Comparison of ENCODE assay signal across 38 cellular contexts in genomic region chr7:1552200-1552599, GRCh38. TPM values are rescaled to one million over a fixed set of nuclear protein-coding genes. Genes with fewer than 3 reads are reported as not detected.
"Had no signal": no experiment of that assay in that cellular context is flagged by ENCODE, and none has a peak within 500 bp of the region (broad histone marks: within the 10 kb centered on the region; RNA-seq: fewer than 3 reads in every experiment).

No MANE protein-coding gene starts in this region.

- H3K27ac ChIP-seq: cardiac muscle cell, Peyer's patch, WERI-Rb-1 had no signal

- H3K9me3 Mint-ChIP-seq: activated CD4-positive, alpha-beta memory T cell treated with anti-CD3 and anti-CD28 coated beads, Interleukin-2, amount 10 ng/mL, durations not matched to agents 7 days and 5 days; activated naive CD4-positive, alpha-beta T cell treated with anti-CD3 and anti-CD28 coated beads, Interleukin-2, amount 50 U/mL, for 24 hours; activated naive CD8-positive, alpha-beta T cell treated with anti-CD3 and anti-CD28 coated beads, Interleukin-2, amount 10 ng/mL, durations not matched to agents 7 days and 5 days; activated T-cell treated with anti-CD3 and anti-CD28 coated beads, Interleukin-2, amount 50 U/mL, for 72 hours; activated T-helper 17 cell treated with anti-CD3 and anti-CD28 coated beads, Interleukin-2, amount 50 U/mL, for 72 hours; central memory CD8-positive, alpha-beta T cell had no signal

- ATAC-seq: activated CD8-positive, alpha-beta memory T cell treated with anti-CD3 and anti-CD28 coated beads, Interleukin-2, amount 10 ng/mL, durations not matched to agents 7 days and 5 days; activated T-cell treated with anti-CD3 and anti-CD28 coated beads, Interleukin-2, amount 50 U/mL, for 72 hours; activated T-helper 17 cell treated with anti-CD3 and anti-CD28 coated beads, Interleukin-2, amount 50 U/mL, for 72 hours; PC-3; Right ventricle myocardium inferior had no signal

- H3K36me3 ChIP-seq: cardiac muscle cell, MG63 had no signal

- H3K36me3 Mint-ChIP-seq: activated CD8-positive, alpha-beta memory T cell treated with anti-CD3 and anti-CD28 coated beads, Interleukin-2, amount 10 ng/mL, durations not matched to agents 7 days and 5 days; activated naive CD4-positive, alpha-beta T cell treated with anti-CD3 and anti-CD28 coated beads, Interleukin-2, amount 50 U/mL, for 24 hours; activated naive CD8-positive, alpha-beta T cell treated with anti-CD3 and anti-CD28 coated beads, Interleukin-2, amount 10 ng/mL, durations not matched to agents 7 days and 5 days had no signal

- H3K4me3 ChIP-seq: cardiac muscle cell, MG63, Peyer's patch had no signal

- H3K27me3 Mint-ChIP-seq: activated CD4-positive, alpha-beta memory T cell treated with anti-CD3 and anti-CD28 coated beads, Interleukin-2, amount 10 ng/mL, durations not matched to agents 7 days and 5 days; activated CD8-positive, alpha-beta memory T cell treated with anti-CD3 and anti-CD28 coated beads, Interleukin-2, amount 10 ng/mL, durations not matched to agents 7 days and 5 days; activated naive CD4-positive, alpha-beta T cell treated with anti-CD3 and anti-CD28 coated beads, Interleukin-2, amount 50 U/mL, for 24 hours; activated naive CD8-positive, alpha-beta T cell treated with anti-CD3 and anti-CD28 coated beads, Interleukin-2, amount 10 ng/mL, durations not matched to agents 7 days and 5 days; activated T-helper 17 cell treated with anti-CD3 and anti-CD28 coated beads, Interleukin-2, amount 50 U/mL, for 72 hours; central memory CD8-positive, alpha-beta T cell had no signal

- H3K27ac Mint-ChIP-seq: activated CD4-positive, alpha-beta memory T cell treated with anti-CD3 and anti-CD28 coated beads, Interleukin-2, amount 10 ng/mL, durations not matched to agents 7 days and 5 days; activated CD8-positive, alpha-beta memory T cell treated with anti-CD3 and anti-CD28 coated beads, Interleukin-2, amount 10 ng/mL, durations not matched to agents 7 days and 5 days; activated naive CD4-positive, alpha-beta T cell treated with anti-CD3 and anti-CD28 coated beads, Interleukin-2, amount 50 U/mL, for 24 hours; activated naive CD8-positive, alpha-beta T cell treated with anti-CD3 and anti-CD28 coated beads, Interleukin-2, amount 10 ng/mL, durations not matched to agents 7 days and 5 days; activated T-cell treated with anti-CD3 and anti-CD28 coated beads, Interleukin-2, amount 50 U/mL, for 72 hours; activated T-helper 17 cell treated with anti-CD3 and anti-CD28 coated beads, Interleukin-2, amount 50 U/mL, for 72 hours had no signal

- H3K4me1 Mint-ChIP-seq: activated CD4-positive, alpha-beta memory T cell treated with anti-CD3 and anti-CD28 coated beads, Interleukin-2, amount 10 ng/mL, durations not matched to agents 7 days and 5 days; activated CD8-positive, alpha-beta memory T cell treated with anti-CD3 and anti-CD28 coated beads, Interleukin-2, amount 10 ng/mL, durations not matched to agents 7 days and 5 days; activated naive CD4-positive, alpha-beta T cell treated with anti-CD3 and anti-CD28 coated beads, Interleukin-2, amount 50 U/mL, for 24 hours; activated T-helper 17 cell treated with anti-CD3 and anti-CD28 coated beads, Interleukin-2, amount 50 U/mL, for 72 hours; central memory CD8-positive, alpha-beta T cell had no signal

- DNase-seq: activated CD4-positive, alpha-beta memory T cell treated with anti-CD3 and anti-CD28 coated beads, Interleukin-2, amount 10 ng/mL, durations not matched to agents 7 days and 5 days; activated CD4-positive, alpha-beta T cell treated with anti-CD3 and anti-CD28 coated beads for 1 hour; activated CD4-positive, alpha-beta T cell treated with anti-CD3 and anti-CD28 coated beads for 48 hours; activated CD4-positive, CD25-positive, alpha-beta regulatory T cell; activated CD8-positive, alpha-beta memory T cell treated with anti-CD3 and anti-CD28 coated beads for 24 hours; activated CD8-positive, alpha-beta memory T cell treated with anti-CD3 and anti-CD28 coated beads, Interleukin-2, amount 10 ng/mL, durations not matched to agents 7 days and 5 days; activated CD8-positive, alpha-beta memory T cell treated with anti-CD3 and anti-CD28 coated beads, Interleukin-2, amount 50 U/mL, for 48 hours; activated effector memory CD4-positive, alpha-beta T cell treated with anti-CD3 and anti-CD28 coated beads, Interleukin-2, amount 50 U/mL, for 16 hours; activated naive CD4-positive, alpha-beta T cell treated with Interleukin-2 at 50 U/mL for 16 hours; activated naive CD8-positive, alpha-beta T cell treated with anti-CD3 and anti-CD28 coated beads, Interleukin-2, amount 10 ng/mL, durations not matched to agents 7 days and 5 days; activated T-cell treated with anti-CD3 and anti-CD28 coated beads, Interleukin-2, amount 50 U/mL, for 72 hours; Kasumi-1; KBM-7; MG63; NCI-H1048; NCI-H1105 treated with DMSO at 0.1 percent for 48 hours; NCI-H1436; NCI-H1694; NCI-H1930; NCI-H2081 treated with DMSO at 0.1 percent for 48 hours; NCI-H2171; NCI-H510A; NCI-H526; NCI-H748 treated with DMSO at 0.1 percent for 48 hours; NK-92 treated with Interleukin-12 subunit alpha and Interleukin-12 subunit beta, amount 100 ng/mL, for 24 hours; PC-3; Peyer's patch; RPMI8226; SIG-M5; T1000; WERI-Rb-1 had no signal

- H3K9me3 ChIP-seq: MG63, Peyer's patch had no signal

- H3K27me3 ChIP-seq: cardiac muscle cell, MG63, Peyer's patch had no signal

- H3K4me3 Mint-ChIP-seq: activated CD4-positive, alpha-beta memory T cell treated with anti-CD3 and anti-CD28 coated beads, Interleukin-2, amount 10 ng/mL, durations not matched to agents 7 days and 5 days; activated CD8-positive, alpha-beta memory T cell treated with anti-CD3 and anti-CD28 coated beads, Interleukin-2, amount 10 ng/mL, durations not matched to agents 7 days and 5 days; activated naive CD4-positive, alpha-beta T cell treated with anti-CD3 and anti-CD28 coated beads, Interleukin-2, amount 50 U/mL, for 24 hours; activated naive CD8-positive, alpha-beta T cell treated with anti-CD3 and anti-CD28 coated beads, Interleukin-2, amount 10 ng/mL, durations not matched to agents 7 days and 5 days; activated T-cell treated with anti-CD3 and anti-CD28 coated beads, Interleukin-2, amount 50 U/mL, for 72 hours; activated T-helper 17 cell treated with anti-CD3 and anti-CD28 coated beads, Interleukin-2, amount 50 U/mL, for 72 hours; central memory CD8-positive, alpha-beta T cell had no signal

RNA-seq across cellular contexts. Expression of gene TMEM184A, which starts 3.8 kb away (rescaled TPM):
- total RNA-seq: activated CD4-positive, alpha-beta memory T cell treated with anti-CD3 and anti-CD28 coated beads, Interleukin-2, amount 10 ng/mL, durations not matched to agents 7 days and 5 days; activated CD8-positive, alpha-beta memory T cell treated with anti-CD3 and anti-CD28 coated beads, Interleukin-2, amount 10 ng/mL, durations not matched to agents 7 days and 5 days; activated naive CD8-positive, alpha-beta T cell treated with anti-CD3 and anti-CD28 coated beads, Interleukin-2, amount 10 ng/mL, durations not matched to agents 7 days and 5 days; activated T-helper 17 cell treated with anti-CD3 and anti-CD28 coated beads, Interleukin-2, amount 50 U/mL, for 72 hours; T-helper 1 cell treated with Interleukin-12 subunit alpha and Interleukin-12 subunit beta and Interleukin-4 antibody, amounts not matched to agents 30 ng/mL and 1 ng/mL, for 36 hours; T-helper 2 cell treated with Interferon-gamma antibody and Interleukin-4, amounts not matched to agents 100 ng/mL and 5 ng/mL, for 36 hours had no signal
